In genomic region chr15:78766041-78766440, GRCh38 we compare ENCODE assay signal across 20 cellular contexts.
"Had no signal": no experiment of that assay in that cellular context is flagged by ENCODE, and none has a peak within 500 bp of the region (broad histone marks: within the 10 kb centered on the region; RNA-seq: fewer than 3 reads in every experiment).

No MANE protein-coding gene starts in this region.

- ATAC-seq: activated CD4-positive, alpha-beta T cell treated with anti-CD3 and anti-CD28 coated beads for 36 hours; activated naive CD4-positive, alpha-beta T cell treated with anti-CD3 and anti-CD28 coated beads, Interleukin-2, amount 50 U/mL, for 72 hours; foreskin keratinocyte; left colon; naive thymus-derived CD8-positive, alpha-beta T cell had no signal

- H3K27me3 Mint-ChIP-seq: activated CD4-positive, alpha-beta T cell treated with anti-CD3 and anti-CD28 coated beads for 36 hours; naive thymus-derived CD8-positive, alpha-beta T cell; stimulated activated naive CD8-positive, alpha-beta T cell treated with anti-CD3 and anti-CD28 coated beads, Interleukin-15, Interleukin-2, amounts not matched to agents 100 ng/mL and 50 ng/mL, for 24 hours had no signal

- DNase-seq: activated CD4-positive, alpha-beta T cell treated with anti-CD3 and anti-CD28 coated beads for 36 hours; activated CD4-positive, alpha-beta T cell treated with anti-CD3 and anti-CD28 coated beads, Interleukin-2, amount 50 U/mL, for 48 hours; activated gamma-delta T cell treated with Interleukin-2 at 50 U/mL for 16 hours; amniotic stem cell; body of pancreas; colonic mucosa; endodermal cell; foreskin keratinocyte; hippocampal formation; naive thymus-derived CD8-positive, alpha-beta T cell; stimulated activated CD4-positive, alpha-beta T cell treated with anti-CD3 and anti-CD28 coated beads, Interleukin-2, amount 100 ng/mL, for 24 hours; transverse colon had no signal

- H3K4me3 ChIP-seq: body of pancreas, colonic mucosa, transverse colon had no signal

- H3K4me1 ChIP-seq: body of pancreas, colonic mucosa, foreskin keratinocyte, parathyroid adenoma had no signal

- H3K36me3 Mint-ChIP-seq: activated naive CD4-positive, alpha-beta T cell treated with anti-CD3 and anti-CD28 coated beads, Interleukin-2, amount 50 U/mL, for 72 hours; memory B cell; naive thymus-derived CD8-positive, alpha-beta T cell had no signal

- H3K36me3 ChIP-seq: colonic mucosa, neutrophil, transverse colon had no signal

- H3K27me3 ChIP-seq: body of pancreas, colonic mucosa, foreskin keratinocyte, neutrophil, transverse colon had no signal

- H3K9me3 ChIP-seq: body of pancreas, colonic mucosa, neutrophil, transverse colon had no signal

- H3K9me3 Mint-ChIP-seq: activated naive CD4-positive, alpha-beta T cell treated with anti-CD3 and anti-CD28 coated beads, Interleukin-2, amount 50 U/mL, for 72 hours; endodermal cell; memory B cell; naive thymus-derived CD8-positive, alpha-beta T cell; stimulated activated naive CD8-positive, alpha-beta T cell treated with anti-CD3 and anti-CD28 coated beads, Interleukin-15, Interleukin-2, amounts not matched to agents 100 ng/mL and 50 ng/mL, for 24 hours; T-helper 2 cell treated with Interferon-gamma antibody and Interleukin-4, amounts not matched to agents 5 μg/mL and 100 μg/mL, for 36 hours had no signal

- H3K4me3 Mint-ChIP-seq: activated CD4-positive, alpha-beta T cell treated with anti-CD3 and anti-CD28 coated beads for 36 hours; endodermal cell; memory B cell; naive thymus-derived CD8-positive, alpha-beta T cell; stimulated activated naive CD8-positive, alpha-beta T cell treated with anti-CD3 and anti-CD28 coated beads, Interleukin-15, Interleukin-2, amounts not matched to agents 100 ng/mL and 50 ng/mL, for 24 hours; T-helper 2 cell treated with Interferon-gamma antibody and Interleukin-4, amounts not matched to agents 5 μg/mL and 100 μg/mL, for 36 hours had no signal

- H3K27ac ChIP-seq: body of pancreas, colonic mucosa, epithelial cell of prostate, foreskin keratinocyte, neutrophil, parathyroid adenoma, transverse colon had no signal

- H3K27ac Mint-ChIP-seq: activated CD4-positive, alpha-beta T cell treated with anti-CD3 and anti-CD28 coated beads for 36 hours; activated naive CD4-positive, alpha-beta T cell treated with anti-CD3 and anti-CD28 coated beads, Interleukin-2, amount 50 U/mL, for 72 hours; endodermal cell; memory B cell; naive thymus-derived CD8-positive, alpha-beta T cell; stimulated activated naive CD8-positive, alpha-beta T cell treated with anti-CD3 and anti-CD28 coated beads, Interleukin-15, Interleukin-2, amounts not matched to agents 100 ng/mL and 50 ng/mL, for 24 hours; T-helper 2 cell treated with Interferon-gamma antibody and Interleukin-4, amounts not matched to agents 5 μg/mL and 100 μg/mL, for 36 hours had no signal
